8 cellular contexts compared by ENCODE assay signal in the genomic region with DNA sequence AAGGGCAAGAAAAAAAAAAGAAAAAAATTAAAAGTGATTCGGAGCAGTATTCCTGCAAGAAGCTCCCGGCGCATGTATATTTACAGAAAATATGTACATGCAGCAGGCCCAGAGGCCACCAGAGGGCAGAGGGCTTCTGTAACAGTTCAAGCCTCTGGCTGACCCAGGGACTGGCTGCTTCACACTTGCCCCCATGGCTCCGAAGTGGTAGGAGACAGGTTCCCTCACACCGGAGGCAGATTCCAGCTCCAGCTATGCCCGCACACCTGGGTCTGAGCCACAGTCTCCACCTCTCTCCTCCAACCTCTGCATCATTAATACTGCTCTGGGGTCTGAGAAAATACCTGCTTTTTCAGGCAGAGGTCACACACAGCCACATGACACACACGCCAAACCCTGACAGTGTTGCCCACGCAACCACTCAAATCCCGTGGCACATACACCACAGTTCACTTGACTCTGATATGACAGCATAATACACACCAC. TPM values are rescaled to one million over a fixed set of nuclear protein-coding genes. Genes with fewer than 3 reads are reported as not detected.
A peak's percentile ranks its signal among the peaks of the same experiment; 100 is the strongest.
DNase-seq lines count a peak whose midpoint lies in the region; ATAC-seq and TF ChIP-seq lines count a peak whose summit lies in the region.

No MANE protein-coding gene starts in this region.

- no peak overlapping the region for H3K4me2 ChIP-seq in parathyroid adenoma (ENCODE audit: low read length)

- TF ChIP-seq CTCF in fibroblast of pulmonary artery (IDR thresholded peaks at IDR 0.05; ENCODE audit: low read length, missing control alignments) (peak; percentile 61), parathyroid adenoma (IDR thresholded peaks at IDR 0.05) (peak; percentile 30), omental fat pad (IDR thresholded peaks at IDR 0.05) (no peak), sigmoid colon (IDR thresholded peaks at IDR 0.05) (peak in 2 of 4 experiments; percentile 13 to 15)

- no peak for TF ChIP-seq EP300 in sigmoid colon (IDR thresholded peaks at IDR 0.05)

- H3K4me1 ChIP-seq in parathyroid adenoma (no peaks in the 10 kb centered on the region), sigmoid colon (no peaks in the 10 kb centered on the region)

- no peak overlapping the region for H3K4me3 ChIP-seq in fibroblast of pulmonary artery (replicated peaks; ENCODE audit: low read depth, low read length)
- no peak overlapping the region for H3K4me3 ChIP-seq in parathyroid adenoma (ENCODE audit: low read depth, low read length)
- no peak overlapping the region for H3K4me3 ChIP-seq in sigmoid colon

- no peak overlapping the region for H3K9ac ChIP-seq in parathyroid adenoma

- H3K27me3 ChIP-seq in parathyroid adenoma (ENCODE audit: control insufficient read depth, insufficient read depth, low read length) (no peaks in the 10 kb centered on the region), sigmoid colon (no peaks in the 10 kb centered on the region)

- intact Hi-C loops in sigmoid colon (cut with DNase I) = no loop called here

- no peak for TF ChIP-seq POLR2A in sigmoid colon (IDR thresholded peaks at IDR 0.05)

- no peaks in the 10 kb centered on the region for H3K36me3 ChIP-seq in parathyroid adenoma (ENCODE audit: control insufficient read depth, insufficient read depth, low read length)
- no peaks in the 10 kb centered on the region for H3K36me3 ChIP-seq in sigmoid colon

- no peaks in the 10 kb centered on the region for H3K9me3 ChIP-seq in parathyroid adenoma (ENCODE audit: control insufficient read depth, low read length)
- H3K9me3 ChIP-seq in sigmoid colon = no peaks in the 10 kb centered on the region

- WGBS in sigmoid colon, 2 donors = 67 to 72% methylated on average over 9 of the region's 9 CpGs

- no peak overlapping the region for H2AFZ ChIP-seq in parathyroid adenoma

- DNase-seq in NCI-H524 (lab: John Stamatoyannopoulos, UW) (peak; percentile 9 to 28), NCI-H524 treated with DMSO at 0.1 percent for 48 hours (lab: John Stamatoyannopoulos, UW) (no peak), NCI-H510A (lab: John Stamatoyannopoulos, UW) (peak; percentile 36), fibroblast of pulmonary artery (ENCODE audit: low read depth) (peak; percentile 60), omental fat pad (ENCODE audit: low spot score) (no peak), sigmoid colon (no peak)
- peak; percentile 54 for DNase-seq in activated CD8-positive, alpha-beta memory T cell treated with anti-CD3 and anti-CD28 coated beads, Interleukin-2, amount 50 U/mL, for 4 hours

- no peak for ATAC-seq in omental fat pad (ENCODE audit: low FRiP score)

- H3K27ac ChIP-seq in parathyroid adenoma (no peak overlapping the region), sigmoid colon (no peak overlapping the region)

- H3K79me2 ChIP-seq in parathyroid adenoma = no peaks in the 10 kb centered on the region

RNA-seq across cellular contexts. Expression of gene ARHGAP30, which starts 2.2 kb away (rescaled TPM):
- total RNA-seq in omental fat pad (10 to 100 TPM in 3 of 4 donors, 1 to 10 TPM in 1; 9.8 to 32.3 (median 24.7) TPM), sigmoid colon (1 to 10 TPM; 4.4 to 7.7 (median 6.6) TPM)
- 10 to 100 TPM in 1 of 3 donors, 1 to 10 TPM in 2; 4.8 to 37.8 (median 4.9) TPM for polyA plus RNA-seq in sigmoid colon

RNA-seq across cellular contexts. Expression of gene NECTIN4, which starts 17.4 kb away (rescaled TPM):
- total RNA-seq in omental fat pad = under 1 TPM in 1 of 4 donors, not detected in 3; 0.72 TPM
- not detected for total RNA-seq in sigmoid colon
- polyA plus RNA-seq in sigmoid colon = 1 to 10 TPM in 2 of 3 donors, not detected in 1; 1.2 to 2.8 TPM

RNA-seq across cellular contexts. Expression of gene USF1, which starts 26.2 kb away (rescaled TPM):
- 10 to 100 TPM; 44.8 to 87.5 (median 61.4) TPM for total RNA-seq in omental fat pad
- 10 to 100 TPM; 54.8 to 76.2 (median 62.5) TPM for total RNA-seq in sigmoid colon
- polyA plus RNA-seq in sigmoid colon = 10 to 100 TPM; 25.8 to 84.6 (median 42.5) TPM

RNA-seq across cellular contexts. Expression of gene KLHDC9, which starts 26.2 kb away (rescaled TPM):
- total RNA-seq in omental fat pad (1 to 10 TPM in 2 of 4 donors, under 1 TPM in 1, not detected in 1; 0.60 to 2.2 (median 1.5) TPM), sigmoid colon (10 to 100 TPM in 2 of 4 donors, 1 to 10 TPM in 2; 5.8 to 14.1 (median 10.8) TPM)
- 10 to 100 TPM in 1 of 3 donors, 1 to 10 TPM in 2; 4.7 to 11.1 (median 9.6) TPM for polyA plus RNA-seq in sigmoid colon

RNA-seq across cellular contexts. Expression of gene TSTD1, which starts 33.2 kb away (rescaled TPM):
- total RNA-seq in omental fat pad (10 to 100 TPM; 26.0 to 43.1 (median 30.5) TPM), sigmoid colon (10 to 100 TPM; 10.5 to 46.4 (median 27.8) TPM)
- 100 to 1,000 TPM; 115 to 609 (median 268) TPM for polyA plus RNA-seq in sigmoid colon

Comparison
In these comparisons a context has a peak if more than half of its experiments do, and no peak if none do; other contexts are left out.
1. DNase-seq: peak in NCI-H524 (2 of 2), NCI-H510A (single experiment), activated CD8-positive, alpha-beta memory T cell treated with anti-CD3 and anti-CD28 coated beads, Interleukin-2, amount 50 U/mL, for 4 hours (single experiment) and fibroblast of pulmonary artery (single experiment); none in NCI-H524 treated with DMSO at 0.1 percent for 48 hours (single experiment), omental fat pad (single experiment) and sigmoid colon (single experiment).
2. CTCF ChIP-seq: peak in fibroblast of pulmonary artery (single experiment) and parathyroid adenoma (single experiment); none in omental fat pad (0 of 3).